20 cellular contexts compared by ENCODE assay signal in genomic region chr11:113647108-113647507, GRCh38. TPM values are rescaled to one million over a fixed set of nuclear protein-coding genes. Genes with fewer than 3 reads are reported as not detected.
DNase-seq lines count a peak whose midpoint lies in the region; ATAC-seq, FAIRE-seq and TF ChIP-seq lines count a peak whose summit lies in the region.
"Had no signal": no experiment of that assay in that cellular context is flagged by ENCODE, and none has a peak within 500 bp of the region (broad histone marks: within the 10 kb centered on the region; RNA-seq: fewer than 3 reads in every experiment).

No MANE protein-coding gene starts in this region.

- H3K4me1 Mint-ChIP-seq in activated CD8-positive, alpha-beta T cell treated with anti-CD3 and anti-CD28 coated beads for 36 hours (ENCODE audit: low read depth) = no peaks in the 10 kb centered on the region
- no peaks in the 10 kb centered on the region for H3K4me1 Mint-ChIP-seq in activated CD8-positive, alpha-beta T cell treated with anti-CD3 and anti-CD28 coated beads, Interleukin-2, amount 10 ng/mL, durations not matched to agents 7 days and 5 days (ENCODE audit: low read depth)

- no peak for TF ChIP-seq EP300 in GM12878 (IDR thresholded peaks at IDR 0.05; ENCODE audit: borderline replicate concordance in 1 of 2, control insufficient read depth in 1 of 2, low read depth in 2 of 2, low read length in 2 of 2)

- H3K4me1 ChIP-seq in GM12878 (ENCODE audit: control insufficient read depth, insufficient read depth, low read length) (no peaks in the 10 kb centered on the region), upper lobe of right lung (no peaks in the 10 kb centered on the region), osteoblast (ENCODE audit: insufficient read depth, low read length) (no peaks in the 10 kb centered on the region)

- H3K36me3 ChIP-seq in GM12878 (ENCODE audit: control insufficient read depth in 2 of 2, insufficient read depth in 2 of 2, low read length in 1 of 2) (no peaks in the 10 kb centered on the region), upper lobe of right lung (no peaks in the 10 kb centered on the region), osteoblast (ENCODE audit: insufficient read depth, low read length) (no peaks in the 10 kb centered on the region)

- peaks cover 8% of the 10 kb centered on the region for H3K27me3 Mint-ChIP-seq in activated CD8-positive, alpha-beta T cell treated with anti-CD3 and anti-CD28 coated beads for 36 hours
- no peaks in the 10 kb centered on the region for H3K27me3 Mint-ChIP-seq in activated CD8-positive, alpha-beta T cell treated with anti-CD3 and anti-CD28 coated beads, Interleukin-2, amount 10 ng/mL, durations not matched to agents 7 days and 5 days (ENCODE audit: low read depth)

- TF ChIP-seq RAD21 in GM12878 (IDR thresholded peaks at IDR 0.05; ENCODE audit: insufficient read depth, low read depth, low read length) = no peak

- TF ChIP-seq CTCF in activated CD8-positive, alpha-beta T cell treated with anti-CD3 and anti-CD28 coated beads for 36 hours (IDR thresholded peaks at IDR 0.05) = no peak
- TF ChIP-seq CTCF in NB4 (IDR thresholded peaks at IDR 0.05; ENCODE audit: low read depth, low read length) (no peak), GM12878 (IDR thresholded peaks at IDR 0.05 in 2 of 3, conservative IDR thresholded peaks at IDR 0.05 in 1 of 3; ENCODE audit: control insufficient read depth in 2 of 3, extremely low read depth in 1 of 3, insufficient read depth in 1 of 3, low read depth in 3 of 3, low read length in 3 of 3) (no peak), upper lobe of right lung (IDR thresholded peaks at IDR 0.05) (no peak), osteoblast (IDR thresholded peaks at IDR 0.05; ENCODE audit: extremely low read depth, low read depth, low read length) (no peak)

- FAIRE-seq in GM12878 (lab: Jason Lieb, UNC) = no peak
- FAIRE-seq: A204.1, GM12891, GM18507 had no signal

- TF ChIP-seq POLR2A in NB4 (IDR thresholded peaks at IDR 0.05; ENCODE audit: extremely low read depth, insufficient read length) (no peak), GM12878 (IDR thresholded peaks at IDR 0.05; ENCODE audit: low read depth, low read length) (no peak)

- H3K36me3 Mint-ChIP-seq in activated CD8-positive, alpha-beta T cell treated with anti-CD3 and anti-CD28 coated beads for 36 hours (ENCODE audit: low read depth) = no peaks in the 10 kb centered on the region
- H3K36me3 Mint-ChIP-seq in activated CD8-positive, alpha-beta T cell treated with anti-CD3 and anti-CD28 coated beads, Interleukin-2, amount 10 ng/mL, durations not matched to agents 7 days and 5 days (ENCODE audit: low read depth) = no peaks in the 10 kb centered on the region

- SMC1A ChIA-PET in GM12878 (lab: Charles Lee; ENCODE audit: uncharacterized antibody, unreplicated experiment) = interaction anchor here (0.7 to 1.0 kb wide), 2 partner anchors 17 to 26 kb away, joined by 3 to 4 read pairs; no protein-coding TSS in a partner anchor

- no peak overlapping the region for H3K9ac ChIP-seq in GM12878 (ENCODE audit: control insufficient read depth, insufficient read depth, low read length)
- H3K9ac ChIP-seq: GM23248 had no signal

- no peak overlapping the region for H2AFZ ChIP-seq in GM12878 (ENCODE audit: control insufficient read depth, low read depth, low read length)
- H2AFZ ChIP-seq in osteoblast (ENCODE audit: low read length) = no peak overlapping the region
- H2AFZ ChIP-seq: GM23248 had no signal

- intact Hi-C loops in activated CD8-positive, alpha-beta T cell treated with anti-CD3 and anti-CD28 coated beads for 36 hours (cut with micrococcal nuclease) = no loop called here
- intact Hi-C loops in GM12878 (cut with micrococcal nuclease; ENCODE audit: unreplicated experiment) = no loop called here
- intact Hi-C loops in upper lobe of right lung (cut with DNase I) = no loop called here

- no peak overlapping the region for H3K4me3 Mint-ChIP-seq in activated CD8-positive, alpha-beta T cell treated with anti-CD3 and anti-CD28 coated beads for 36 hours
- no peak overlapping the region for H3K4me3 Mint-ChIP-seq in activated CD8-positive, alpha-beta T cell treated with anti-CD3 and anti-CD28 coated beads, Interleukin-2, amount 10 ng/mL, durations not matched to agents 7 days and 5 days
- H3K4me3 Mint-ChIP-seq: CD4-positive, alpha-beta T cell had no signal

- H4K20me1 ChIP-seq in GM12878 (ENCODE audit: control insufficient read depth, insufficient read depth) (no peaks in the 10 kb centered on the region), osteoblast (ENCODE audit: insufficient read depth, low read length) (no peaks in the 10 kb centered on the region)

- H3K4me3 ChIP-seq in NB4 (ENCODE audit: low read depth, low read length) = no peak overlapping the region
- no peak overlapping the region for H3K4me3 ChIP-seq in GM12878
- no peak overlapping the region for H3K4me3 ChIP-seq in upper lobe of right lung
- no peak overlapping the region for H3K4me3 ChIP-seq in osteoblast (ENCODE audit: insufficient read depth, low read length)
- H3K4me3 ChIP-seq: GM23248 had no signal

- POLR2A ChIA-PET in activated CD8-positive, alpha-beta T cell treated with anti-CD3 and anti-CD28 coated beads for 36 hours (lab: Charles Lee) = no interaction called here
- POLR2A ChIA-PET in activated CD8-positive, alpha-beta T cell treated with anti-CD3 and anti-CD28 coated beads, Interleukin-2, amount 10 ng/mL, durations not matched to agents 7 days and 5 days (lab: Charles Lee) = no interaction called here
- POLR2A ChIA-PET in GM12878 (lab: Charles Lee) = no interaction called here

- in situ Hi-C loops in GM12878 (cut with MboI) = no loop called here

- H3K27ac ChIP-seq in GM12878 (ENCODE audit: control insufficient read depth, insufficient read depth) (no peak overlapping the region), upper lobe of right lung (no peak overlapping the region), osteoblast (ENCODE audit: low read depth, low read length) (no peak overlapping the region)
- H3K27ac ChIP-seq: GM23248 had no signal

- H3K4me2 ChIP-seq in GM12878 (ENCODE audit: control insufficient read depth, insufficient read depth) (no peak overlapping the region), osteoblast (ENCODE audit: insufficient read depth, low read length) (no peak overlapping the region)

- H3K9me3 ChIP-seq in GM12878 (replicated peaks; ENCODE audit: control insufficient read depth, insufficient read depth, low read length) (no peaks in the 10 kb centered on the region), upper lobe of right lung (no peaks in the 10 kb centered on the region), osteoblast (ENCODE audit: low read depth, low read length) (no peaks in the 10 kb centered on the region)

- RAD21 ChIA-PET in GM12878 (lab: Charles Lee; ENCODE audit: unreplicated experiment) = no interaction called here

- CTCF ChIA-PET in activated CD8-positive, alpha-beta T cell treated with anti-CD3 and anti-CD28 coated beads for 36 hours (lab: Charles Lee) = no interaction called here
- CTCF ChIA-PET in activated CD8-positive, alpha-beta T cell treated with anti-CD3 and anti-CD28 coated beads, Interleukin-2, amount 10 ng/mL, durations not matched to agents 7 days and 5 days (lab: Charles Lee) = no interaction called here
- CTCF ChIA-PET in GM12878 (lab: Yijun Ruan, JAX) = no interaction called here

- DNase-seq in activated CD8-positive, alpha-beta T cell treated with anti-CD3 and anti-CD28 coated beads for 36 hours = peak; percentile 1
- DNase-seq in activated CD8-positive, alpha-beta T cell treated with anti-CD3 and anti-CD28 coated beads, Interleukin-2, amount 10 ng/mL, durations not matched to agents 7 days and 5 days = no peak
- DNase-seq in NB4 (ENCODE audit: low read depth) (peak; percentile 16), GM12878 (ENCODE audit: low read depth, low spot score) (no peak), upper lobe of right lung (no peak), NCI-H1048 (lab: John Stamatoyannopoulos, UW) (no peak), osteoblast (ENCODE audit: insufficient read length, low spot score, missing footprints) (no peak)
- DNase-seq: CD4-positive, alpha-beta T cell; DMS53; EL; GM23248; HCEC 1CT; MM.1S; NCI-H1417 treated with DMSO at 0.1 percent for 48 hours; NCI-H2029; NCI-H446 had no signal

- ATAC-seq in activated CD8-positive, alpha-beta T cell treated with anti-CD3 and anti-CD28 coated beads for 36 hours = no peak
- ATAC-seq in activated CD8-positive, alpha-beta T cell treated with anti-CD3 and anti-CD28 coated beads, Interleukin-2, amount 10 ng/mL, durations not matched to agents 7 days and 5 days = no peak
- peak; percentile 35; the same call in 1 of the 3 replicates for ATAC-seq in GM12878
- peak; percentile 15 for ATAC-seq in upper lobe of right lung
- ATAC-seq in HG03159 (IDR thresholded peaks at IDR 0.05; ENCODE audit: unreplicated experiment) = no peak

- H3K27ac Mint-ChIP-seq in activated CD8-positive, alpha-beta T cell treated with anti-CD3 and anti-CD28 coated beads for 36 hours = no peak overlapping the region
- H3K27ac Mint-ChIP-seq in activated CD8-positive, alpha-beta T cell treated with anti-CD3 and anti-CD28 coated beads, Interleukin-2, amount 10 ng/mL, durations not matched to agents 7 days and 5 days = no peak overlapping the region
- H3K27ac Mint-ChIP-seq: CD4-positive, alpha-beta T cell had no signal

- WGBS in GM12878 (ENCODE audit: insufficient coverage, insufficient replicate concordance, low lambda C conversion rate, missing lambda C conversion rate) = 5% methylated on average over 3 of the region's 3 CpGs

- H3K27me3 ChIP-seq in GM12878 (replicated peaks in 1 of 2; ENCODE audit: control insufficient read depth in 2 of 2, insufficient read depth in 2 of 2, low read length in 1 of 2) (no peaks in the 10 kb centered on the region; a peak in 1 of 4 replicates), upper lobe of right lung (no peaks in the 10 kb centered on the region), osteoblast (ENCODE audit: insufficient read depth, low read length) (peaks cover 13% of the 10 kb centered on the region)

- no peaks in the 10 kb centered on the region for H3K9me3 Mint-ChIP-seq in activated CD8-positive, alpha-beta T cell treated with anti-CD3 and anti-CD28 coated beads for 36 hours
- no peaks in the 10 kb centered on the region for H3K9me3 Mint-ChIP-seq in activated CD8-positive, alpha-beta T cell treated with anti-CD3 and anti-CD28 coated beads, Interleukin-2, amount 10 ng/mL, durations not matched to agents 7 days and 5 days (ENCODE audit: insufficient read depth)
- H3K9me3 Mint-ChIP-seq: CD4-positive, alpha-beta T cell had no signal

- no TSS peak for BruUV-seq in GM12878 (replicated peaks; lab: Mats Ljungman, UMichigan)

- H3K79me2 ChIP-seq in GM12878 (ENCODE audit: control insufficient read depth, insufficient read depth, low read length) (no peaks in the 10 kb centered on the region), osteoblast (ENCODE audit: insufficient read depth, low read length) (no peaks in the 10 kb centered on the region)

RNA-seq across cellular contexts. Expression of gene TMPRSS5, which starts 59.0 kb away (rescaled TPM):
- 1 to 10 TPM in 1 of 2 experiments, under 1 TPM in 1; 0.85 to 1.0 TPM for total RNA-seq in activated CD8-positive, alpha-beta T cell treated with anti-CD3 and anti-CD28 coated beads for 36 hours
- under 1 TPM; 0.31 to 0.71 TPM for total RNA-seq in activated CD8-positive, alpha-beta T cell treated with anti-CD3 and anti-CD28 coated beads, Interleukin-2, amount 10 ng/mL, durations not matched to agents 7 days and 5 days
- 0.50 and 0.54 TPM in 2 replicates for total RNA-seq in GM12878 (2013; cell fraction: nucleolus; rRNA removed)
- total RNA-seq in GM12878 (2014; rRNA removed) (0.27 and 0.85 TPM in 2 replicates), GM12878 (2014; rRNA removed; fragmentation: Illumina TruSeq; extraction: Trizol) (0.14 and 0.36 TPM in 2 replicates), GM12878 (2021) (0.33 and 0.37 TPM in 2 replicates), upper lobe of right lung (0.69 TPM), osteoblast (0.29 and 0.36 TPM in 2 replicates)
- polyA plus RNA-seq in GM12878 (2011; ENCODE audit: low read depth) = 0.24 TPM
- polyA plus RNA-seq in GM12878 (2011; rRNA removed) (0.09 and 0.18 TPM in 2 replicates), GM12878 (2014; fragmentation: Illumina TruSeq; extraction: Trizol) (0.34 TPM in 1 of 2 replicates, not detected in the other), GM12878 (2014; fragmentation: Nextera tagmentation; extraction: Ambion mirVana) (under 1 TPM in 1 of 2 experiments, not detected in 1; 0.05 TPM), GM12878 (2014; rRNA removed) (0.41 and 0.83 TPM in 2 replicates), GM12878 (2016; fragmentation: Nextera tagmentation; extraction: Ambion mirVana) (under 1 TPM in 1 of 2 experiments, not detected in 1; 0.27 TPM)
- 0.28 and 0.33 TPM in 2 replicates for polyA plus RNA-seq in GM12878 (2011; cell fraction: cytosol; rRNA removed)
- polyA plus RNA-seq in GM12878 (2011; cell fraction: nucleus; rRNA removed) = 2.1 and 3.0 TPM in 2 replicates
- 0.22 and 0.27 TPM in 2 replicates for polyA plus RNA-seq in GM12878 (2012)
- polyA minus RNA-seq in GM12878 (2011; rRNA and poly(A)+ RNA removed) = 0.31 TPM in 1 of 2 replicates, not detected in the other
- not detected in 2 replicates for polyA minus RNA-seq in GM12878 (2011; cell fraction: cytosol; rRNA and poly(A)+ RNA removed)
- polyA minus RNA-seq in GM12878 (2011; cell fraction: nucleus; rRNA and poly(A)+ RNA removed) = 0.60 and 1.1 TPM in 2 replicates
- total RNA-seq: GM23248 had no signal
- polyA plus RNA-seq: GM23248 had no signal

Comparison
In these comparisons a context has a peak if more than half of its experiments do, and no peak if none do; other contexts are left out.
1. DNase-seq: peak in activated CD8-positive, alpha-beta T cell treated with anti-CD3 and anti-CD28 coated beads for 36 hours (single experiment) and NB4 (single experiment); none in activated CD8-positive, alpha-beta T cell treated with anti-CD3 and anti-CD28 coated beads, Interleukin-2, amount 10 ng/mL, durations not matched to agents 7 days and 5 days (single experiment), GM12878 (single experiment), upper lobe of right lung (single experiment), NCI-H1048 (single experiment) and osteoblast (single experiment).
2. ATAC-seq: peak in GM12878 (single experiment) and upper lobe of right lung (single experiment); none in activated CD8-positive, alpha-beta T cell treated with anti-CD3 and anti-CD28 coated beads for 36 hours (single experiment), activated CD8-positive, alpha-beta T cell treated with anti-CD3 and anti-CD28 coated beads, Interleukin-2, amount 10 ng/mL, durations not matched to agents 7 days and 5 days (single experiment) and HG03159 (single experiment).